In the genomic region with DNA sequence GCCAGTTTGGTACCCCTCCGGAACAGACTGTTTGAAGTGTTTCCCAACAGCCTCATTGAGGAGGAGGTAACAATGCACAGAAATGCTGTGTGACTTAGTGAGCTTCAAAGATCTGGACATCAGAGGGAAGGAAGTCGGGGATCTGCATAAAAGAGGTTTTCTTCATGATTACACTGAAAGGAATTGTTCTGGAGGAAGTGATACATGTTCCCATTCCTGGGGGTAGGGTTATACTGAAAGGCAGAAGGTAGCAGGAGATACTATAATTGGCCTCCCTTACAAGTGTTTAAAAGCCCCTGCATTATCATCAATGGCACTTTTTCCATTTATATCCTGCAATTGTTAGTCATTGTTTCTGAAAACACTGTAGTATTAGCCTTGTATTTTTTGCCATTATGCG, we compare ENCODE assay signal across 1 cellular context.
TF ChIP-seq lines count a peak whose summit lies in the region.

No MANE protein-coding gene starts in this region.

TF ChIP-seq in H1, 55 proteins besides CTCF, POLR2A, EP300 and RAD21 (continued from another document):
- no peak for TF ChIP-seq SUZ12 (IDR thresholded peaks at IDR 0.05; ENCODE audit: low read length)
- TF ChIP-seq TBP (IDR thresholded peaks at IDR 0.05; ENCODE audit: low read depth, low read length): no peak
- TF ChIP-seq SP4 (IDR thresholded peaks at IDR 0.05; ENCODE audit: low read length): no peak
- no peak for TF ChIP-seq NANOG (IDR thresholded peaks at IDR 0.05; ENCODE audit: insufficient read depth, low read depth, low read length, poor library complexity, severe bottlenecking)
- TF ChIP-seq SP2 (IDR thresholded peaks at IDR 0.05; ENCODE audit: low read length): no peak
